ENCODE assay signal across 8 cellular contexts in the genomic region with DNA sequence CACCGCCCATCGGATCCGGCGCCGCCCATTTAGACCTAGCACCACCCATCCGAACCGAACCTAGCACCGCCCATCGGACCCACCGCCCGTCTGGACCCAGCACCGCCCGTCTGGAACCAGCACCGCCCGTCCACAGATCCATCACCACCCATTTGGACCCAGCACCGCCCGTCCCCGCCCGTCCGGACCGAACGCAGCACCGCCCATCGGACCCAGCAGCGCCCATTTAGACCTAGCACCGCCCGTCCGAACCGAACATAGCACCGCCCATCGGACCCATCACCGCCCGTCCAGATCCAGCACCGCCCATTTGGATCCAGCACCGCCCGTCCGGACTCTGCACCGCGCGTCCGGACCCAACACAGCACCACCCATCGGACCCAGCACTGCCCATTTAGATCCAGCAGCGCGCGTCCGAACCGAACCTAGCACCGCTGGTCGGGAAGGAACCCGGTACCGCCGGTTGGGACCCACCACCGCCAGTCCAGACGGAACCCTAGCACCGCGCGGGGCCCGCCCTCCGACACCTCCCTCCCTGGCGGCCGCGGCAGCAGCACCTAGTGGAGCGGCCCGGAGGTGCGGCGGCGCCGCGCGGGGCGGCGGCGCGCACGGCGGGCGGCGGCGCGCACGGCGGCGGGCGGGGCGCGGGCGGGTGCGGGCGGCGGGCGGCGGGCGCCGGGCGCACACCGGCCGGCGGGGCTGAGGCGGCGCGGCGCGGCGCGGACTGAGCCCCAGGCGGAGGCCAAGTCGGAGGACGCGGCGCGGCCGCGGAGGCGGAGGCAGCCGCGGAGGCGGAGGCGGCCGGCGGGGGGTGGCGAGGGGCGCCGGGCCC. TPM values are rescaled to one million over a fixed set of nuclear protein-coding genes. Genes with fewer than 3 reads are reported as not detected.
DNase-seq lines count a peak whose midpoint lies in the region; ATAC-seq and TF ChIP-seq lines count a peak whose summit lies in the region.

A gene with protein sequence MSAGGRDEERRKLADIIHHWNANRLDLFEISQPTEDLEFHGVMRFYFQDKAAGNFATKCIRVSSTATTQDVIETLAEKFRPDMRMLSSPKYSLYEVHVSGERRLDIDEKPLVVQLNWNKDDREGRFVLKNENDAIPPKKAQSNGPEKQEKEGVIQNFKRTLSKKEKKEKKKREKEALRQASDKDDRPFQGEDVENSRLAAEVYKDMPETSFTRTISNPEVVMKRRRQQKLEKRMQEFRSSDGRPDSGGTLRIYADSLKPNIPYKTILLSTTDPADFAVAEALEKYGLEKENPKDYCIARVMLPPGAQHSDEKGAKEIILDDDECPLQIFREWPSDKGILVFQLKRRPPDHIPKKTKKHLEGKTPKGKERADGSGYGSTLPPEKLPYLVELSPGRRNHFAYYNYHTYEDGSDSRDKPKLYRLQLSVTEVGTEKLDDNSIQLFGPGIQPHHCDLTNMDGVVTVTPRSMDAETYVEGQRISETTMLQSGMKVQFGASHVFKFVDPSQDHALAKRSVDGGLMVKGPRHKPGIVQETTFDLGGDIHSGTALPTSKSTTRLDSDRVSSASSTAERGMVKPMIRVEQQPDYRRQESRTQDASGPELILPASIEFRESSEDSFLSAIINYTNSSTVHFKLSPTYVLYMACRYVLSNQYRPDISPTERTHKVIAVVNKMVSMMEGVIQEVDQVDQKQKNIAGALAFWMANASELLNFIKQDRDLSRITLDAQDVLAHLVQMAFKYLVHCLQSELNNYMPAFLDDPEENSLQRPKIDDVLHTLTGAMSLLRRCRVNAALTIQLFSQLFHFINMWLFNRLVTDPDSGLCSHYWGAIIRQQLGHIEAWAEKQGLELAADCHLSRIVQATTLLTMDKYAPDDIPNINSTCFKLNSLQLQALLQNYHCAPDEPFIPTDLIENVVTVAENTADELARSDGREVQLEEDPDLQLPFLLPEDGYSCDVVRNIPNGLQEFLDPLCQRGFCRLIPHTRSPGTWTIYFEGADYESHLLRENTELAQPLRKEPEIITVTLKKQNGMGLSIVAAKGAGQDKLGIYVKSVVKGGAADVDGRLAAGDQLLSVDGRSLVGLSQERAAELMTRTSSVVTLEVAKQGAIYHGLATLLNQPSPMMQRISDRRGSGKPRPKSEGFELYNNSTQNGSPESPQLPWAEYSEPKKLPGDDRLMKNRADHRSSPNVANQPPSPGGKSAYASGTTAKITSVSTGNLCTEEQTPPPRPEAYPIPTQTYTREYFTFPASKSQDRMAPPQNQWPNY (N-terminal part only) (plus strand): TSS at position 682 of the 832 bp plus-strand sequence. CDS start 222 bp downstream, outside the sequence.

- H3K9me3 Mint-ChIP-seq in naive B cell = peaks cover 0 to 8% (median 3%) of the 10 kb centered on the region in 7 donors
- H3K9me3 Mint-ChIP-seq in stimulated activated naive CD8-positive, alpha-beta T cell treated with anti-CD3 and anti-CD28 coated beads, Interleukin-15, Interleukin-2, amounts not matched to agents 100 ng/mL and 50 ng/mL, for 24 hours = no peaks in the 10 kb centered on the region

- in situ Hi-C loops in GM18951 (cut with MboI; ENCODE audit: low sequenced_read_pairs, unreplicated experiment) = no loop called here

- H3K27ac ChIP-seq in OCI-LY3 (ENCODE audit: low read length) (peak within 1 kb of the TSS; percentile 99), esophagus squamous epithelium (peak within 1 kb of the TSS; percentile 93 to 95 (median 93))

- H3K4me3 ChIP-seq in AG09309 (ENCODE audit: control insufficient read depth, low read depth, low read length) (peak within 1 kb of the TSS; percentile 64), OCI-LY3 (ENCODE audit: low read length) (peak within 1 kb of the TSS; percentile 95), esophagus squamous epithelium (peak within 1 kb of the TSS; percentile 81 to 88 (median 85))

- intact Hi-C loops in esophagus squamous epithelium (cut with DNase I) = no loop called here

- H3K27me3 Mint-ChIP-seq in naive B cell = peaks cover 23 to 50% (median 25%) of the 10 kb centered on the region in 3 donors
- H3K27me3 Mint-ChIP-seq in stimulated activated naive CD8-positive, alpha-beta T cell treated with anti-CD3 and anti-CD28 coated beads, Interleukin-15, Interleukin-2, amounts not matched to agents 100 ng/mL and 50 ng/mL, for 24 hours = peaks cover 77% of the 10 kb centered on the region

- no peak for DNase-seq in AG09309 (ENCODE audit: low read depth)
- DNase-seq in activated T-cell treated with anti-CD3 and anti-CD28 coated beads, Interleukin-2, amount 50 U/mL, for 48 hours = peak; percentile 63 to 72
- peak; percentile 18 for DNase-seq in esophagus squamous epithelium (lab: John Stamatoyannopoulos, UW)
- DNase-seq in naive B cell = peak; percentile 61

- peaks cover 51% of the 10 kb centered on the region for H3K79me2 ChIP-seq in OCI-LY3 (ENCODE audit: low read length)

- peak within 1 kb of the TSS; percentile 86 to 96 (median 91) for H3K4me3 Mint-ChIP-seq in naive B cell
- peak within 1 kb of the TSS; percentile 84 for H3K4me3 Mint-ChIP-seq in stimulated activated naive CD8-positive, alpha-beta T cell treated with anti-CD3 and anti-CD28 coated beads, Interleukin-15, Interleukin-2, amounts not matched to agents 100 ng/mL and 50 ng/mL, for 24 hours

- TF ChIP-seq CTCF in AG09309 (IDR thresholded peaks at IDR 0.05; ENCODE audit: control insufficient read depth, insufficient read depth, low read depth, low read length, missing control alignments) (peak; percentile 31), OCI-LY3 (IDR thresholded peaks at IDR 0.05; ENCODE audit: low read depth, low read length) (peak; percentile 7; the same call in 1 of the 2 replicates), esophagus squamous epithelium (IDR thresholded peaks at IDR 0.05) (peak in 5 of 6 experiments; percentile 23 to 69 (median 46))

- ATAC-seq in HG03103 (IDR thresholded peaks at IDR 0.05; ENCODE audit: low read depth, unreplicated experiment) (peak; percentile 62), naive B cell (ENCODE audit: low read depth in 2 of 2) (peak; percentile 86 to 88)

- peak within 1 kb of the TSS; percentile 97 for H3K4me2 ChIP-seq in OCI-LY3 (ENCODE audit: low read length)

- H3K9ac ChIP-seq in OCI-LY3 (ENCODE audit: low read length) = peak within 1 kb of the TSS; percentile 88

- H3K27ac Mint-ChIP-seq in naive B cell = peak within 1 kb of the TSS in 5 of 6 donors; percentile 43 to 92 (median 75)
- H3K27ac Mint-ChIP-seq in stimulated activated naive CD8-positive, alpha-beta T cell treated with anti-CD3 and anti-CD28 coated beads, Interleukin-15, Interleukin-2, amounts not matched to agents 100 ng/mL and 50 ng/mL, for 24 hours = peak within 1 kb of the TSS; percentile 31

- peak within 1 kb of the TSS; percentile 89 for H2AFZ ChIP-seq in OCI-LY3 (ENCODE audit: low read depth, low read length)

- TF ChIP-seq POLR2A in GM18951 (IDR thresholded peaks at IDR 0.05; ENCODE audit: extremely low read depth, insufficient read depth, insufficient read length) = peak; percentile 65
- TF ChIP-seq POLR2A in esophagus squamous epithelium (IDR thresholded peaks at IDR 0.05) = peak in 1 of 4 donors; percentile 11

- no peaks in the 10 kb centered on the region for H3K9me3 ChIP-seq in OCI-LY3 (ENCODE audit: insufficient read depth, low read length)
- H3K9me3 ChIP-seq in esophagus squamous epithelium = no peaks in the 10 kb centered on the region

- peaks cover 14% of the 10 kb centered on the region; the same call in 1 of the 2 replicates for H3K27me3 ChIP-seq in OCI-LY3 (ENCODE audit: low read depth, low read length)
- peaks cover 0 to 16% (median 0%) of the 10 kb centered on the region in 4 donors for H3K27me3 ChIP-seq in esophagus squamous epithelium

- H3K36me3 ChIP-seq in OCI-LY3 (replicated peaks; ENCODE audit: low read depth, low read length) = peaks cover 6% of the 10 kb centered on the region
- H3K36me3 ChIP-seq in esophagus squamous epithelium = no peaks in the 10 kb centered on the region

- peaks cover 5% of the 10 kb centered on the region in 2 donors for H3K36me3 Mint-ChIP-seq in naive B cell
- no peaks in the 10 kb centered on the region for H3K36me3 Mint-ChIP-seq in stimulated activated naive CD8-positive, alpha-beta T cell treated with anti-CD3 and anti-CD28 coated beads, Interleukin-15, Interleukin-2, amounts not matched to agents 100 ng/mL and 50 ng/mL, for 24 hours (ENCODE audit: low read depth)

- H4K20me1 ChIP-seq in OCI-LY3 (ENCODE audit: insufficient read depth, low read length) = 0 out of 2 replicates have a peak, but pooled peaks cover 6% of the 10 kb centered on the region

- peaks cover 12 to 26% (median 24%) of the 10 kb centered on the region in 3 donors for H3K4me1 Mint-ChIP-seq in naive B cell
- peaks cover 36% of the 10 kb centered on the region for H3K4me1 Mint-ChIP-seq in stimulated activated naive CD8-positive, alpha-beta T cell treated with anti-CD3 and anti-CD28 coated beads, Interleukin-15, Interleukin-2, amounts not matched to agents 100 ng/mL and 50 ng/mL, for 24 hours (ENCODE audit: low read depth)

- peaks cover 28% of the 10 kb centered on the region for H3K4me1 ChIP-seq in OCI-LY3 (ENCODE audit: low read length)
- peaks cover 5 to 59% (median 20%) of the 10 kb centered on the region in 3 donors for H3K4me1 ChIP-seq in esophagus squamous epithelium

- WGBS in esophagus squamous epithelium, 2 donors = 0 to 2% methylated on average over 8 to 22 of the region's 123 CpGs

RNA-seq across cellular contexts. Expression of the gene that starts here (rescaled TPM):
- 100 to 1,000 TPM in 3 of 4 donors, 10 to 100 TPM in 1; 93.8 to 250 (median 204) TPM for total RNA-seq in esophagus squamous epithelium
- polyA plus RNA-seq in naive B cell (ENCODE audit: low read depth in 6 of 6) = 1 to 10 TPM in 5 of 6 donors, under 1 TPM in 1; 0.71 to 5.4 (median 2.6) TPM
